Comparison of ENCODE assay signal across 9 cellular contexts in the genomic region with DNA sequence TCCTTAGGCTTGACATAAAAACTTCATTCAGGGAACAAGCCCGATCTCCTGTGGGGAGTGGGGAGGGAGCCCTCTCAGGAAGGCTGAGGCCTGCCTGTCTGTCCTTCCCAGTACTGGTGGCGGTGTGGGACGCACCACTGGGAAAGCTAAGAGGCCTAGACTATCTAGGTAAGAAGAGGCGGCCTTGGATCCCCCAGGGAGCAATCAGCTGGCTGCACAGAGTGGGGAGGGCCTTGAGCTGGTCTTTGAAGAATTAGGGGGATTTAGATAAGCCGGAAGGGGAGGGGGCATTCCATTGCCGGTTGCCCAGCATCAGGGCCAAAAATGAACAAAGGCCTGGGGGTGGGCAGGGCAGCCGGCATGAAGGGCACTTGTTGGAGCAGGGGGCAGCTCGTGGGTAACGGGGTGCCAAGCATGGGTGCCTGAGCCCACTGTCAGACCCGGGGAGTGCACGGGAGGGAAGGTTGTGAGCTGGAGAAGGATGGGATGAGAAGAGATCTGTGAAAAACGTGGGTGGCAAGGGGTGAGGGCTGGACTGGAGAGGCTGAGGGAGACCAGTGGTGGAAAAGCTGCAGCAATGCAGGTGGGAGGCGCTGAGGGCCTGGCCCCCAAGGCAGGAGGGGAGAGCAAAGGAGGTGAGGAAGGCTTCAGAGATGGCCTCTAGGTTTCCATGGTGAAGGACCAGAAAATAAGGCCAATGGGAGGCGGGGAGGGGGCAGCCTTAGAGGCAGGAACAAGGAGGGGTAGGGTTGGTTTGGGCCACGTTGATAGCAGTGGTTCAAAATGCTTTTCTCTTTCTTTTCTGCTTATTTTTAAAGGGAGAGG. TPM values are rescaled to one million over a fixed set of nuclear protein-coding genes. Genes with fewer than 3 reads are reported as not detected.
DNase-seq lines count a peak whose midpoint lies in the region; ATAC-seq and TF ChIP-seq lines count a peak whose summit lies in the region.
"Had no signal": no experiment of that assay in that cellular context is flagged by ENCODE, and none has a peak within 500 bp of the region (broad histone marks: within the 10 kb centered on the region; RNA-seq: fewer than 3 reads in every experiment).

No MANE protein-coding gene starts in this region.

- no peaks in the 10 kb centered on the region for H3K27me3 Mint-ChIP-seq in activated naive CD4-positive, alpha-beta T cell treated with anti-CD3 and anti-CD28 coated beads for 36 hours (ENCODE audit: low read depth)

- peak overlapping the region; percentile 56 for H3K4me3 ChIP-seq in coronary artery
- peak overlapping the region; percentile 46 to 59 for H3K4me3 ChIP-seq in mucosa of rectum (ENCODE audit: low read length in 2 of 2)
- H3K4me3 ChIP-seq in upper lobe of right lung, result no peak overlapping the region

- H3K9me3 ChIP-seq in mucosa of rectum (ENCODE audit: control insufficient read depth in 2 of 2, low read length in 2 of 2) (no peaks in the 10 kb centered on the region), upper lobe of right lung (no peaks in the 10 kb centered on the region)

- intact Hi-C loops in activated naive CD4-positive, alpha-beta T cell treated with anti-CD3 and anti-CD28 coated beads for 36 hours (cut with micrococcal nuclease), result loop anchor here (5.0 to 10.0 kb wide), 5 partner anchors 130 to 778 kb away; partner anchors contain the start of genes TBC1D1 and TLR1
- intact Hi-C loops in upper lobe of right lung (cut with DNase I), result no loop called here

- CTCF ChIA-PET in activated naive CD4-positive, alpha-beta T cell treated with anti-CD3 and anti-CD28 coated beads for 36 hours (lab: Charles Lee), result interaction anchor here (0.9 to 2.0 kb wide), 4 partner anchors 15 to 610 kb away, joined by 3 to 12 read pairs (median 4); no protein-coding TSS in a partner anchor

- no peak for DNase-seq in activated naive CD4-positive, alpha-beta T cell treated with anti-CD3 and anti-CD28 coated beads for 36 hours
- no peak for DNase-seq in activated naive CD4-positive, alpha-beta T cell treated with Interleukin-2 at 50 U/mL for 16 hours
- DNase-seq in coronary artery (ENCODE audit: low spot score) (no peak), upper lobe of right lung (no peak), NCI-H128 (lab: John Stamatoyannopoulos, UW; ENCODE audit: unreplicated experiment) (no peak)
- DNase-seq: DND-41 had no signal

- H3K4me1 Mint-ChIP-seq in activated naive CD4-positive, alpha-beta T cell treated with anti-CD3 and anti-CD28 coated beads for 36 hours (ENCODE audit: low read depth), result peaks cover 84% of the 10 kb centered on the region

- peak overlapping the region; percentile 92 for H3K27ac Mint-ChIP-seq in activated naive CD4-positive, alpha-beta T cell treated with anti-CD3 and anti-CD28 coated beads for 36 hours

- peak overlapping the region; percentile 85 to 90 for H3K9ac ChIP-seq in mucosa of rectum (ENCODE audit: low read depth in 1 of 2, low read length in 2 of 2)

- ATAC-seq in upper lobe of right lung (peak; percentile 5), GM19023 (IDR thresholded peaks at IDR 0.05; ENCODE audit: unreplicated experiment) (no peak), HG03139 (IDR thresholded peaks at IDR 0.05; ENCODE audit: unreplicated experiment) (no peak)

- peaks cover 3% of the 10 kb centered on the region for H3K36me3 Mint-ChIP-seq in activated naive CD4-positive, alpha-beta T cell treated with anti-CD3 and anti-CD28 coated beads for 36 hours (ENCODE audit: low read depth)

- TF ChIP-seq CTCF in coronary artery (IDR thresholded peaks at IDR 0.05) (no peak), upper lobe of right lung (IDR thresholded peaks at IDR 0.05) (no peak)

- H3K4me1 ChIP-seq in mucosa of rectum (ENCODE audit: control insufficient read depth in 2 of 2, insufficient read depth in 2 of 2, low read length in 2 of 2) (peaks cover 73 to 89% of the 10 kb centered on the region in 2 donors), upper lobe of right lung (peaks cover 90% of the 10 kb centered on the region)

- H3K36me3 ChIP-seq in mucosa of rectum (ENCODE audit: control insufficient read depth in 2 of 2, insufficient read depth in 2 of 2, low read length in 2 of 2) (no peaks in the 10 kb centered on the region), upper lobe of right lung (no peaks in the 10 kb centered on the region)

- H3K27me3 ChIP-seq in mucosa of rectum (ENCODE audit: control insufficient read depth in 2 of 2, insufficient read depth in 2 of 2, low read length in 2 of 2), result no peaks in the 10 kb centered on the region
- H3K27me3 ChIP-seq in upper lobe of right lung, result no peaks in the 10 kb centered on the region

- H3K27ac ChIP-seq in coronary artery (peak overlapping the region; percentile 81 to 82), mucosa of rectum (ENCODE audit: low read depth in 2 of 2, low read length in 2 of 2) (peak overlapping the region; percentile 98 to 99), upper lobe of right lung (peak overlapping the region; percentile 85)

- H3K4me3 Mint-ChIP-seq in activated naive CD4-positive, alpha-beta T cell treated with anti-CD3 and anti-CD28 coated beads for 36 hours, result no peak overlapping the region

- H3K9me3 Mint-ChIP-seq in activated naive CD4-positive, alpha-beta T cell treated with anti-CD3 and anti-CD28 coated beads for 36 hours, result no peaks in the 10 kb centered on the region

RNA-seq across cellular contexts. Expression of gene KLF3, which starts 8.5 kb away (rescaled TPM):
- total RNA-seq in activated naive CD4-positive, alpha-beta T cell treated with anti-CD3 and anti-CD28 coated beads for 36 hours, result 10 to 100 TPM; 15.2 to 15.8 TPM
- total RNA-seq in upper lobe of right lung, result 70.6 TPM
